Comparison of ENCODE assay signal across 9 cellular contexts in the genomic region with DNA sequence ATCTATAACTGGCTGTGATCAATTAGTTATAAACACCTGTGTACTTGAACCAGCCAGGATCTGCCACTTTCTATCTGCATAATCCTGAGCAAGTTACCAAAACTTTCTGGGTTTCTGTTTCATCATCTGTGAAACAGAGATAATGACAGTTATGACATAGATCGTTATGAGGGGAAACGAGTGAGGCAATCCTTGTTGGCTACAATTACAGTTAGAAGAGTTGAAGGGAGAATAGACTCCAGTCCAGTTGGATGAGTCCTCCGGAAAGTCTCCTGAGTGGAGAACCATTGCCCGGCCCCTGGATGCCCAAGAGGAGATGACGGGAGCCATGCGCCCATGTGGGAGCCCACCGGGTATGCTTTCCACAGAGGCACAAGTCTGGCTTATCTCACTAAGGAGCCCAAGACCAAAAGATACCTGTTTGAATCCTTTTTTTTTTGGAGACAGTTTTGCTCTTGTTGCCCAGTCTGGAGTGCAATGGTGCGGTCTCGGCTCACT. TPM values are rescaled to one million over a fixed set of nuclear protein-coding genes. Genes with fewer than 3 reads are reported as not detected.
DNase-seq lines count a peak whose midpoint lies in the region; ATAC-seq and TF ChIP-seq lines count a peak whose summit lies in the region.
"Had no signal": no experiment of that assay in that cellular context is flagged by ENCODE, and none has a peak within 500 bp of the region (broad histone marks: within the 10 kb centered on the region; RNA-seq: fewer than 3 reads in every experiment).

No MANE protein-coding gene starts in this region.

- no peaks in the 10 kb centered on the region for H3K36me3 ChIP-seq in transverse colon

- no peaks in the 10 kb centered on the region for H3K27me3 ChIP-seq in transverse colon

- CTCF ChIA-PET in activated naive CD4-positive, alpha-beta T cell treated with anti-CD3 and anti-CD28 coated beads for 36 hours (lab: Charles Lee) = interaction anchor here (0.9 kb wide), 1 partner anchor 23 kb away, joined by 5 read pairs; no protein-coding TSS in a partner anchor
- CTCF ChIA-PET in activated naive CD4-positive, alpha-beta T cell treated with anti-CD3 and anti-CD28 coated beads, Interleukin-2, amount 10 ng/mL, durations not matched to agents 7 days and 5 days (lab: Charles Lee) = interaction anchor here (1.0 kb wide), 1 partner anchor 19 kb away, joined by 3 read pairs; no protein-coding TSS in a partner anchor

- peaks cover 6% of the 10 kb centered on the region for H3K4me1 Mint-ChIP-seq in activated naive CD4-positive, alpha-beta T cell treated with anti-CD3 and anti-CD28 coated beads for 36 hours (ENCODE audit: low read depth)
- H3K4me1 Mint-ChIP-seq in activated naive CD4-positive, alpha-beta T cell treated with anti-CD3 and anti-CD28 coated beads, Interleukin-2, amount 10 ng/mL, durations not matched to agents 7 days and 5 days = no peaks in the 10 kb centered on the region

- intact Hi-C loops in activated naive CD4-positive, alpha-beta T cell treated with anti-CD3 and anti-CD28 coated beads for 36 hours (cut with micrococcal nuclease) = loop anchor here (1.0 kb wide), 1 partner anchor 19 kb away; no protein-coding TSS in a partner anchor
- intact Hi-C loops in transverse colon (cut with DNase I; ENCODE audit: low total_unique reads) = no loop called here

- peak overlapping the region; percentile 27 to 63 (median 56) for H3K27ac ChIP-seq in transverse colon

- H3K36me3 Mint-ChIP-seq in activated naive CD4-positive, alpha-beta T cell treated with anti-CD3 and anti-CD28 coated beads for 36 hours (ENCODE audit: low read depth) = no peaks in the 10 kb centered on the region
- no peaks in the 10 kb centered on the region for H3K36me3 Mint-ChIP-seq in activated naive CD4-positive, alpha-beta T cell treated with anti-CD3 and anti-CD28 coated beads, Interleukin-2, amount 10 ng/mL, durations not matched to agents 7 days and 5 days

- H3K4me1 ChIP-seq in transverse colon = peaks cover 14 to 70% (median 51%) of the 10 kb centered on the region in 4 donors

- H3K9me3 Mint-ChIP-seq in activated naive CD4-positive, alpha-beta T cell treated with anti-CD3 and anti-CD28 coated beads for 36 hours = no peaks in the 10 kb centered on the region
- no peaks in the 10 kb centered on the region for H3K9me3 Mint-ChIP-seq in activated naive CD4-positive, alpha-beta T cell treated with anti-CD3 and anti-CD28 coated beads, Interleukin-2, amount 10 ng/mL, durations not matched to agents 7 days and 5 days

- no peak for TF ChIP-seq CTCF in transverse colon (IDR thresholded peaks at IDR 0.05)

- no peak for TF ChIP-seq POLR2A in transverse colon (IDR thresholded peaks at IDR 0.05)

- in situ Hi-C loops in transverse colon (cut with MboI; ENCODE audit: low pct_ligation_motif_present in 1 of 4, low pct_unique_long_range_greater_than_20kb in 1 of 4, low sequenced_read_pairs in 3 of 4) = no loop called here

- no peaks in the 10 kb centered on the region for H3K9me3 ChIP-seq in transverse colon

- DNase-seq in activated naive CD4-positive, alpha-beta T cell treated with anti-CD3 and anti-CD28 coated beads for 36 hours = peak; percentile 10
- DNase-seq in activated naive CD4-positive, alpha-beta T cell treated with anti-CD3 and anti-CD28 coated beads, Interleukin-2, amount 10 ng/mL, durations not matched to agents 7 days and 5 days = no peak
- peak; percentile 90 for DNase-seq in amniotic epithelial cell (ENCODE audit: low read depth)
- no peak for DNase-seq in transverse colon
- DNase-seq in NCI-H2171 treated with DMSO at 0.1 percent for 48 hours (lab: John Stamatoyannopoulos, UW) = no peak
- no peak for DNase-seq in stimulated activated CD4-positive, alpha-beta T cell treated with anti-CD3 and anti-CD28 coated beads, Interleukin-2, amount 100 ng/mL, for 24 hours
- DNase-seq in NCI-H146 treated with DMSO at 0.1 percent for 48 hours (lab: John Stamatoyannopoulos, UW; ENCODE audit: unreplicated experiment) = no peak
- DNase-seq: NCI-H1417 had no signal

- no peak overlapping the region for H3K4me3 Mint-ChIP-seq in activated naive CD4-positive, alpha-beta T cell treated with anti-CD3 and anti-CD28 coated beads for 36 hours
- H3K4me3 Mint-ChIP-seq in activated naive CD4-positive, alpha-beta T cell treated with anti-CD3 and anti-CD28 coated beads, Interleukin-2, amount 10 ng/mL, durations not matched to agents 7 days and 5 days = no peak overlapping the region

- H3K27ac Mint-ChIP-seq in activated naive CD4-positive, alpha-beta T cell treated with anti-CD3 and anti-CD28 coated beads for 36 hours = no peak overlapping the region
- H3K27ac Mint-ChIP-seq in activated naive CD4-positive, alpha-beta T cell treated with anti-CD3 and anti-CD28 coated beads, Interleukin-2, amount 10 ng/mL, durations not matched to agents 7 days and 5 days = no peak overlapping the region

- no peak overlapping the region for H3K4me3 ChIP-seq in transverse colon

- ATAC-seq in HG03521 (IDR thresholded peaks at IDR 0.05; ENCODE audit: unreplicated experiment) = peak; percentile 59

- no peaks in the 10 kb centered on the region for H3K27me3 Mint-ChIP-seq in activated naive CD4-positive, alpha-beta T cell treated with anti-CD3 and anti-CD28 coated beads for 36 hours (ENCODE audit: low read depth)
- peaks cover 22% of the 10 kb centered on the region for H3K27me3 Mint-ChIP-seq in activated naive CD4-positive, alpha-beta T cell treated with anti-CD3 and anti-CD28 coated beads, Interleukin-2, amount 10 ng/mL, durations not matched to agents 7 days and 5 days

- no peak for TF ChIP-seq EP300 in transverse colon (IDR thresholded peaks at IDR 0.05; ENCODE audit: low read depth)

- WGBS in transverse colon (ENCODE audit: low coverage in 1 of 2), 2 donors = 72 to 84% methylated on average over 9 of the region's 9 CpGs

RNA-seq across cellular contexts. Expression of a gene that starts 4.5 kb away (rescaled TPM):
- total RNA-seq in activated naive CD4-positive, alpha-beta T cell treated with anti-CD3 and anti-CD28 coated beads for 36 hours = not detected
- 1 to 10 TPM; 1.2 to 6.5 (median 3.5) TPM for total RNA-seq in transverse colon

RNA-seq across cellular contexts. Expression of a gene that starts 20.4 kb away (rescaled TPM):
- total RNA-seq in activated naive CD4-positive, alpha-beta T cell treated with anti-CD3 and anti-CD28 coated beads for 36 hours = 1 to 10 TPM; 3.5 to 3.7 TPM
- total RNA-seq in transverse colon = 1,000 to 10,000 TPM in 2 of 4 donors, 100 to 1,000 TPM in 2; 233 to 1,489 (median 1,023) TPM

Comparison
In these comparisons a context has a peak if more than half of its experiments do, and no peak if none do; other contexts are left out.
1. DNase-seq: peak in activated naive CD4-positive, alpha-beta T cell treated with anti-CD3 and anti-CD28 coated beads for 36 hours (single experiment) and amniotic epithelial cell (single experiment); none in activated naive CD4-positive, alpha-beta T cell treated with anti-CD3 and anti-CD28 coated beads, Interleukin-2, amount 10 ng/mL, durations not matched to agents 7 days and 5 days (single experiment), transverse colon (single experiment), NCI-H2171 treated with DMSO at 0.1 percent for 48 hours (single experiment), stimulated activated CD4-positive, alpha-beta T cell treated with anti-CD3 and anti-CD28 coated beads, Interleukin-2, amount 100 ng/mL, for 24 hours (0 of 2) and NCI-H146 treated with DMSO at 0.1 percent for 48 hours (single experiment).
2. RNA of a gene that starts 20.4 kb away (total RNA-seq): 233 to 1,489 TPM in transverse colon; 3.5 to 3.7 TPM in activated naive CD4-positive, alpha-beta T cell treated with anti-CD3 and anti-CD28 coated beads for 36 hours; every median in the first group is over 10 times any median in the second.